ENCODE assay signal across 21 cellular contexts in genomic region chr11:22197139-22197893, GRCh38. TPM values are rescaled to one million over a fixed set of nuclear protein-coding genes. Genes with fewer than 3 reads are reported as not detected.
DNase-seq lines count a peak whose midpoint lies in the region; ATAC-seq and TF ChIP-seq lines count a peak whose summit lies in the region.
"Had no signal": no experiment of that assay in that cellular context is flagged by ENCODE, and none has a peak within 500 bp of the region (broad histone marks: within the 10 kb centered on the region; RNA-seq: fewer than 3 reads in every experiment).

No MANE protein-coding gene starts in this region.

- intact Hi-C loops in Right ventricle myocardium superior (cut with DNase I) (no loop called here), right cardiac atrium (cut with DNase I) (loop anchor here in 1 of 4 donors (10.0 kb wide), 1 partner anchor 57 kb away; no protein-coding TSS in a partner anchor), upper lobe of right lung (cut with DNase I) (no loop called here)

- TF ChIP-seq CTCF in right atrium auricular region (IDR thresholded peaks at IDR 0.05) (no peak), upper lobe of right lung (IDR thresholded peaks at IDR 0.05) (no peak)

- no peaks in the 10 kb centered on the region for H3K27me3 ChIP-seq in right atrium auricular region
- H3K27me3 ChIP-seq in right cardiac atrium (ENCODE audit: control insufficient read depth, insufficient read depth), result no peaks in the 10 kb centered on the region
- no peaks in the 10 kb centered on the region for H3K27me3 ChIP-seq in upper lobe of right lung
- H3K27me3 ChIP-seq: BLaER1 treated with 17β-estradiol and CSF1 and Interleukin-3, amounts not matched to agents 10 nM and 100 nM had no signal

- H3K36me3 ChIP-seq in right atrium auricular region, result no peaks in the 10 kb centered on the region
- no peaks in the 10 kb centered on the region for H3K36me3 ChIP-seq in upper lobe of right lung
- H3K36me3 ChIP-seq: BLaER1 treated with 17β-estradiol and CSF1 and Interleukin-3, amounts not matched to agents 10 nM and 100 nM had no signal

- H3K4me3 ChIP-seq in right atrium auricular region, result no peak overlapping the region
- peak overlapping the region; percentile 21 for H3K4me3 ChIP-seq in right cardiac atrium (ENCODE audit: low read length)
- no peak overlapping the region for H3K4me3 ChIP-seq in upper lobe of right lung
- H3K4me3 ChIP-seq: BLaER1 treated with 17β-estradiol and CSF1 and Interleukin-3, amounts not matched to agents 10 nM and 100 nM; SK-N-MC had no signal

- DNase-seq in DMS53 (lab: John Stamatoyannopoulos, UW) (peak; percentile 8), DMS53 treated with DMSO at 0.1 percent for 48 hours (lab: John Stamatoyannopoulos, UW; ENCODE audit: unreplicated experiment) (no peak), right atrium auricular region (ENCODE audit: low spot score) (no peak), Right ventricle myocardium superior (no peak), right cardiac atrium (no peak), stromal cell of bone marrow (ENCODE audit: low read depth) (peak; percentile 1), upper lobe of right lung (no peak)
- DNase-seq: ACHN; CD4-positive, alpha-beta memory T cell; DMS153; GDM1; IMR-90; NCI-H1436; NCI-H1930; NCI-H226; NCI-H510A treated with DMSO at 0.1 percent for 48 hours; SHP77 had no signal

- no peak for ATAC-seq in Right ventricle myocardium superior (ENCODE audit: poor library complexity)
- ATAC-seq in right cardiac atrium, result no peak
- ATAC-seq in activated CD4-positive, CD25-positive, alpha-beta regulatory T cell treated with anti-CD3 and anti-CD28 coated beads, Interleukin-2, amount 50 U/mL, for 24 hours, result no peak
- no peak for ATAC-seq in upper lobe of right lung

- 66% methylated on average over 4 of the region's 4 CpGs for WGBS in right cardiac atrium

- H3K4me1 ChIP-seq in right atrium auricular region (peaks cover 0 to 21% of the 10 kb centered on the region in 2 donors), right cardiac atrium (ENCODE audit: control insufficient read depth, insufficient read depth, low read length) (no peaks in the 10 kb centered on the region), upper lobe of right lung (peaks cover 14% of the 10 kb centered on the region)

- H3K9me3 ChIP-seq in right atrium auricular region (no peaks in the 10 kb centered on the region), right cardiac atrium (ENCODE audit: control insufficient read depth, low read length) (no peaks in the 10 kb centered on the region), upper lobe of right lung (no peaks in the 10 kb centered on the region)
- H3K9me3 ChIP-seq: BLaER1 treated with 17β-estradiol and CSF1 and Interleukin-3, amounts not matched to agents 10 nM and 100 nM had no signal

- H3K27ac ChIP-seq in right atrium auricular region (peak overlapping the region; percentile 50 to 68), right cardiac atrium (ENCODE audit: low read length) (peak overlapping the region; percentile 61), upper lobe of right lung (no peak overlapping the region)
- H3K27ac ChIP-seq: 22Rv1; BLaER1 treated with 17β-estradiol and CSF1 and Interleukin-3, amounts not matched to agents 10 nM and 100 nM; SK-N-MC had no signal

RNA-seq across cellular contexts. Expression of gene ANO5, which starts 4.4 kb away (rescaled TPM):
- 10 to 100 TPM; 38.7 to 94.3 TPM for total RNA-seq in right atrium auricular region
- 68.9 TPM for total RNA-seq in Right ventricle myocardium superior
- total RNA-seq in right cardiac atrium, result 100 to 1,000 TPM in 1 of 4 donors, 10 to 100 TPM in 3; 50.0 to 119 (median 66.2) TPM
- polyA plus RNA-seq in right cardiac atrium, result 17.1 TPM
- 5.9 TPM for total RNA-seq in upper lobe of right lung
- total RNA-seq: IMR-90 had no signal
- polyA plus RNA-seq: CD4-positive, alpha-beta memory T cell; IMR-90 had no signal

Comparison
In these comparisons a context has a peak if more than half of its experiments do, and no peak if none do; other contexts are left out.
1. DNase-seq: peak in DMS53 (single experiment) and stromal cell of bone marrow (single experiment); none in DMS53 treated with DMSO at 0.1 percent for 48 hours (single experiment), right atrium auricular region (single experiment), Right ventricle myocardium superior (single experiment), right cardiac atrium (0 of 3) and upper lobe of right lung (single experiment).